18 cellular contexts compared by ENCODE assay signal in genomic region chrX:132483951-132484350, GRCh38. TPM values are rescaled to one million over a fixed set of nuclear protein-coding genes. Genes with fewer than 3 reads are reported as not detected.
DNase-seq lines count a peak whose midpoint lies in the region; TF ChIP-seq lines count a peak whose summit lies in the region.
"Had no signal": no experiment of that assay in that cellular context is flagged by ENCODE, and none has a peak within 500 bp of the region (broad histone marks: within the 10 kb centered on the region; RNA-seq: fewer than 3 reads in every experiment).

No MANE protein-coding gene starts in this region.

- H3K9me2 ChIP-seq in DOHH2 (replicated peaks; ENCODE audit: control insufficient read depth, low read length) (no peaks in the 10 kb centered on the region), OCI-LY1 (ENCODE audit: low read depth, low read length) (no peaks in the 10 kb centered on the region), hepatocyte (replicated peaks; ENCODE audit: insufficient read depth) (no peaks in the 10 kb centered on the region)

- DNase-seq in hepatocyte (ENCODE audit: low spot score) (no peak), right atrium auricular region (ENCODE audit: low spot score) (no peak), Ammon's horn (ENCODE audit: low spot score) (no peak), NCI-H82 (lab: John Stamatoyannopoulos, UW) (no peak), midbrain (lab: John Stamatoyannopoulos, UW) (no peak)
- DNase-seq: activated CD4-positive, alpha-beta T cell treated with anti-CD3 and anti-CD28 coated beads, Interleukin-2, amount 50 U/mL, for 4 hours; DMS79 treated with DMSO at 0.1 percent for 48 hours; effector CD4-positive, alpha-beta T cell; head of caudate nucleus; mammary epithelial cell; NCI-H1105; NCI-H524; nucleus accumbens; OCI-M1; T-helper 9 cell had no signal

- H3K27ac ChIP-seq in BLaER1 treated with 17β-estradiol and CSF1 and Interleukin-3, amounts not matched to agents 10 nM and 100 nM, result peak overlapping the region in 10 of 11 experiments; percentile 32 to 98 (median 97); a peak in 19 of 22 replicates
- peak overlapping the region; percentile 99 for H3K27ac ChIP-seq in DOHH2 (ENCODE audit: low read depth, low read length)
- H3K27ac ChIP-seq in OCI-LY1 (ENCODE audit: low read depth, low read length, poor library complexity, severe bottlenecking), result peak overlapping the region; percentile 97
- no peak overlapping the region for H3K27ac ChIP-seq in hepatocyte
- H3K27ac ChIP-seq in right atrium auricular region, result no peak overlapping the region

- peaks cover 64 to 80% (median 73%) of the 10 kb centered on the region in 11 experiments for H3K27me3 ChIP-seq in BLaER1 treated with 17β-estradiol and CSF1 and Interleukin-3, amounts not matched to agents 10 nM and 100 nM
- H3K27me3 ChIP-seq in DOHH2 (ENCODE audit: control insufficient read depth, low read length), result no peaks in the 10 kb centered on the region
- H3K27me3 ChIP-seq in OCI-LY1 (ENCODE audit: insufficient read depth, low read length), result no peaks in the 10 kb centered on the region
- H3K27me3 ChIP-seq in hepatocyte, result no peaks in the 10 kb centered on the region
- no peaks in the 10 kb centered on the region for H3K27me3 ChIP-seq in right atrium auricular region

- H3K4me1 ChIP-seq in BLaER1 treated with 17β-estradiol and CSF1 and Interleukin-3, amounts not matched to agents 10 nM and 100 nM, result peaks cover 62 to 85% (median 77%) of the 10 kb centered on the region in 10 experiments
- H3K4me1 ChIP-seq in DOHH2 (ENCODE audit: control insufficient read depth, low read length) (peaks cover 73% of the 10 kb centered on the region), OCI-LY1 (ENCODE audit: insufficient read depth, low read length, severe bottlenecking) (peaks cover 88% of the 10 kb centered on the region), hepatocyte (ENCODE audit: insufficient read depth) (peaks cover 9% of the 10 kb centered on the region), right atrium auricular region (no peaks in the 10 kb centered on the region)

- H3K36me3 ChIP-seq in BLaER1 treated with 17β-estradiol and CSF1 and Interleukin-3, amounts not matched to agents 10 nM and 100 nM, result no peaks in the 10 kb centered on the region; a peak in 3 of 22 replicates
- H3K36me3 ChIP-seq in DOHH2 (ENCODE audit: control insufficient read depth, low read length) (peaks cover 31% of the 10 kb centered on the region), OCI-LY1 (ENCODE audit: insufficient read depth, low read length) (no peaks in the 10 kb centered on the region), hepatocyte (replicated peaks; ENCODE audit: insufficient read depth, low read depth) (no peaks in the 10 kb centered on the region), right atrium auricular region (no peaks in the 10 kb centered on the region)

- peaks cover 0 to 5% (median 0%) of the 10 kb centered on the region in 11 experiments; a peak in 6 of 22 replicates for H3K9me3 ChIP-seq in BLaER1 treated with 17β-estradiol and CSF1 and Interleukin-3, amounts not matched to agents 10 nM and 100 nM (replicated peaks in 1 of 11)
- no peaks in the 10 kb centered on the region for H3K9me3 ChIP-seq in DOHH2 (ENCODE audit: control insufficient read depth, insufficient read depth, low read length)
- H3K9me3 ChIP-seq in OCI-LY1 (ENCODE audit: low read length), result no peaks in the 10 kb centered on the region
- no peaks in the 10 kb centered on the region for H3K9me3 ChIP-seq in hepatocyte (ENCODE audit: low read depth)
- H3K9me3 ChIP-seq in right atrium auricular region, result no peaks in the 10 kb centered on the region

- H3K79me2 ChIP-seq in DOHH2 (ENCODE audit: control insufficient read depth, low read length) (peaks cover 90% of the 10 kb centered on the region), OCI-LY1 (ENCODE audit: insufficient read depth, low read length) (peaks cover 60% of the 10 kb centered on the region), hepatocyte (peaks cover 17% of the 10 kb centered on the region)

- 74% methylated on average over 2 of the region's 2 CpGs for WGBS in hepatocyte (ENCODE audit: low lambda C conversion rate, missing lambda C conversion rate)

- H3F3A ChIP-seq in DOHH2 (ENCODE audit: control insufficient read depth, insufficient read depth), result peaks cover 19% of the 10 kb centered on the region
- no peaks in the 10 kb centered on the region for H3F3A ChIP-seq in OCI-LY1 (ENCODE audit: insufficient read depth, low read length)

- H3K9ac ChIP-seq in BLaER1 treated with 17β-estradiol and CSF1 and Interleukin-3, amounts not matched to agents 10 nM and 100 nM, result peak overlapping the region in 10 of 11 experiments; percentile 23 to 85 (median 56); a peak in 12 of 22 replicates
- no peak overlapping the region; the same call in 1 of the 2 replicates for H3K9ac ChIP-seq in OCI-LY1 (ENCODE audit: low read length)

- peak overlapping the region; percentile 69 to 85 (median 79) for H3K4me2 ChIP-seq in BLaER1 treated with 17β-estradiol and CSF1 and Interleukin-3, amounts not matched to agents 10 nM and 100 nM
- H3K4me2 ChIP-seq in DOHH2 (ENCODE audit: low read length) (peak overlapping the region; percentile 78), OCI-LY1 (ENCODE audit: low read length) (peak overlapping the region; percentile 58), hepatocyte (peak overlapping the region; percentile 19)

- no peak overlapping the region for H3K4me3 ChIP-seq in BLaER1 treated with 17β-estradiol and CSF1 and Interleukin-3, amounts not matched to agents 10 nM and 100 nM
- H3K4me3 ChIP-seq in DOHH2 (ENCODE audit: low read length), result peak overlapping the region; percentile 86
- peak overlapping the region; percentile 19 for H3K4me3 ChIP-seq in OCI-LY1 (ENCODE audit: low read depth, low read length, poor library complexity, severe bottlenecking)
- no peak overlapping the region for H3K4me3 ChIP-seq in hepatocyte
- no peak overlapping the region for H3K4me3 ChIP-seq in right atrium auricular region

- H4K20me1 ChIP-seq in BLaER1 treated with 17β-estradiol and CSF1 and Interleukin-3, amounts not matched to agents 10 nM and 100 nM, result no peaks in the 10 kb centered on the region; a peak in 1 of 22 replicates
- H4K20me1 ChIP-seq in DOHH2 (ENCODE audit: control insufficient read depth, insufficient read depth, low read depth, low read length) (no peaks in the 10 kb centered on the region), OCI-LY1 (ENCODE audit: insufficient read depth, low read length) (no peaks in the 10 kb centered on the region), hepatocyte (ENCODE audit: insufficient read depth, poor library complexity, severe bottlenecking) (no peaks in the 10 kb centered on the region)

- TF ChIP-seq CTCF in DOHH2 (IDR thresholded peaks at IDR 0.05; ENCODE audit: low read depth, low read length, poor library complexity, severe bottlenecking), result no peak
- no peak for TF ChIP-seq CTCF in OCI-LY1 (IDR thresholded peaks at IDR 0.05; ENCODE audit: low read length)
- TF ChIP-seq CTCF in hepatocyte (IDR thresholded peaks at IDR 0.05; ENCODE audit: poor library complexity), result no peak
- TF ChIP-seq CTCF in right atrium auricular region (IDR thresholded peaks at IDR 0.05), result no peak

- H2AFZ ChIP-seq in OCI-LY1 (ENCODE audit: low read length), result no peak overlapping the region
- no peak overlapping the region for H2AFZ ChIP-seq in hepatocyte

RNA-seq across cellular contexts. Expression of gene MBNL3, which starts 4.9 kb away (rescaled TPM):
- total RNA-seq in hepatocyte (73.8 and 90.5 TPM in 2 replicates), right atrium auricular region (100 to 1,000 TPM in 1 of 2 donors, 10 to 100 TPM in 1; 98.8 to 140 TPM)
- 9.6 and 11.6 TPM in 2 replicates for polyA plus RNA-seq in hepatocyte

Comparison
In these comparisons a context has a peak if more than half of its experiments do, and no peak if none do; other contexts are left out.
1. H3K27ac ChIP-seq: peak in BLaER1 treated with 17β-estradiol and CSF1 and Interleukin-3, amounts not matched to agents 10 nM and 100 nM (10 of 11), DOHH2 (single experiment) and OCI-LY1 (single experiment); none in hepatocyte (single experiment) and right atrium auricular region (0 of 2).
2. H3K4me2 ChIP-seq: peak in every context shown above with its lines; median percentile 79 in BLaER1 treated with 17β-estradiol and CSF1 and Interleukin-3, amounts not matched to agents 10 nM and 100 nM; 78 in DOHH2; 58 in OCI-LY1; 19 in hepatocyte.
3. H3K4me3 ChIP-seq: peak in DOHH2 (single experiment) and OCI-LY1 (single experiment); none in BLaER1 treated with 17β-estradiol and CSF1 and Interleukin-3, amounts not matched to agents 10 nM and 100 nM (0 of 10), hepatocyte (single experiment) and right atrium auricular region (0 of 2).